11 cellular contexts compared by ENCODE assay signal in genomic region chr3:124147429-124147828, GRCh38.
"Had no signal": no experiment of that assay in that cellular context is flagged by ENCODE, and none has a peak within 500 bp of the region (broad histone marks: within the 10 kb centered on the region; RNA-seq: fewer than 3 reads in every experiment).

No MANE protein-coding gene starts in this region.

- H3K4me3 ChIP-seq: GM23248, GM23338, HAP-1 had no signal

- ATAC-seq: HCT116 had no signal

- H3K27ac Mint-ChIP-seq: GM23338, H9, HFFc6 had no signal

- H3K9me3 Mint-ChIP-seq: GM23338, H9, HFFc6 had no signal

- H2AFZ ChIP-seq: GM23248, GM23338 had no signal

- H3K9me3 ChIP-seq: HAP-1 had no signal

- H3K4me3 Mint-ChIP-seq: GM23338, H9, HFFc6 had no signal

- H3K4me2 ChIP-seq: GM23338 had no signal

- H3K9ac ChIP-seq: GM23248 had no signal

- H3K27ac ChIP-seq: GM23248 had no signal

- FAIRE-seq: H1, H54 had no signal

- H3K36me3 ChIP-seq: HAP-1 had no signal

- H3K4me1 ChIP-seq: HAP-1 had no signal

- DNase-seq: GM23248, GOT3, H7, H9, HCEC 1CT had no signal
